In the genomic region with DNA sequence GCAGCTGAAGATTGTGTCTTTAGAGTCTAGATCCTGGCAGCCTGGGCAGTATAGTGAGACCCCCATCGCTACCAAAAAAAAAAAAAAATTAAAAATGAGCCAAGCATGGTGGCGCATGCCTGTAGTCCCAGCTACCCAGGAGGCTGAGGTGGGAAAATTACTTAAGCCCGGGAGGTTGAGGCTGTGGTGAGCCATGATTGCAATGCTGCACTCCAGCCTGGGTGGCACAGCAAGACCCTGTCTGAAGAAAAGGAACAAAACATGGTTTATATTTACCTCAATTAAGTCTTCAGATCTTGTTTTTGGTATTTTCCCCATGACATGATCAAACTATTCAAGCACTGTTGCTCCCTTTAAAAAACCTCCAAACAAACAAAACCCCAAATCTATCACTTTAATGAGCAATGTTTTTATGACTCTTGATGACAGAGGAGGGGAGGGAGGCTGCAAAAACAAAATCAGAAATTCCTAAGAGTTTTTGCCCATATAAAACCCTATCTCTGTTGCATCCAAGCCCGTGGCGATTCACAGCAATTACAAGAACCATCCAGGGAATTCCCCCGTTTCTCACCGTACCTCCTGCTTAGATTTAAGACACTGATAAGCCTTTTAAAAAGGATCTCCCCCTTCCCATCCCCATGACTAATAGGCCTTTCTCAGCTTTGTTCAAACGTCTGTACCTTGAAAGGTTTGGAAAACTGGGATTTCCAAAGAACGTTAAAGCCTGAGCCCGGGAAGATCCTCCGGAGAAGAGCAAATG, we compare ENCODE assay signal across 1 cellular context.
TF ChIP-seq lines count a peak whose summit lies in the region.

No MANE protein-coding gene starts in this region.

TF ChIP-seq in HepG2, 621 proteins besides CTCF, POLR2A, EP300 and RAD21 (continued from another document):
- TF ChIP-seq AKNA (CRISPR knock-in tag; IDR thresholded peaks at IDR 0.05; ENCODE audit: borderline replicate concordance): no peak
- TF ChIP-seq ZSCAN5A (CRISPR knock-in tag; IDR thresholded peaks at IDR 0.05; ENCODE audit: borderline replicate concordance): no peak
- TF ChIP-seq ZNF143 (CRISPR knock-in tag; IDR thresholded peaks at IDR 0.05): no peak
- TF ChIP-seq ARNTL (CRISPR knock-in tag; IDR thresholded peaks at IDR 0.05): no peak
- TF ChIP-seq ZGPAT (CRISPR knock-in tag; IDR thresholded peaks at IDR 0.05): no peak
- TF ChIP-seq RELA (CRISPR knock-in tag; IDR thresholded peaks at IDR 0.05): no peak
- TF ChIP-seq RBAK (CRISPR knock-in tag; IDR thresholded peaks at IDR 0.05): no peak
- TF ChIP-seq STAT5B (CRISPR knock-in tag; IDR thresholded peaks at IDR 0.05): no peak
- no peak for TF ChIP-seq NPAS2 (CRISPR knock-in tag; IDR thresholded peaks at IDR 0.05; ENCODE audit: borderline replicate concordance)
